In genomic region chr22:26632422-26633155, GRCh38 we compare ENCODE assay signal across 1 cellular context.
A peak's percentile ranks its signal among the peaks of the same experiment; 100 is the strongest.
TF ChIP-seq lines count a peak whose summit lies in the region.

No MANE protein-coding gene starts in this region.

TF ChIP-seq in K562, 482 proteins besides CTCF, POLR2A, EP300 and RAD21 (continued from another document and continues in another):
- TF ChIP-seq, protein P1, sequence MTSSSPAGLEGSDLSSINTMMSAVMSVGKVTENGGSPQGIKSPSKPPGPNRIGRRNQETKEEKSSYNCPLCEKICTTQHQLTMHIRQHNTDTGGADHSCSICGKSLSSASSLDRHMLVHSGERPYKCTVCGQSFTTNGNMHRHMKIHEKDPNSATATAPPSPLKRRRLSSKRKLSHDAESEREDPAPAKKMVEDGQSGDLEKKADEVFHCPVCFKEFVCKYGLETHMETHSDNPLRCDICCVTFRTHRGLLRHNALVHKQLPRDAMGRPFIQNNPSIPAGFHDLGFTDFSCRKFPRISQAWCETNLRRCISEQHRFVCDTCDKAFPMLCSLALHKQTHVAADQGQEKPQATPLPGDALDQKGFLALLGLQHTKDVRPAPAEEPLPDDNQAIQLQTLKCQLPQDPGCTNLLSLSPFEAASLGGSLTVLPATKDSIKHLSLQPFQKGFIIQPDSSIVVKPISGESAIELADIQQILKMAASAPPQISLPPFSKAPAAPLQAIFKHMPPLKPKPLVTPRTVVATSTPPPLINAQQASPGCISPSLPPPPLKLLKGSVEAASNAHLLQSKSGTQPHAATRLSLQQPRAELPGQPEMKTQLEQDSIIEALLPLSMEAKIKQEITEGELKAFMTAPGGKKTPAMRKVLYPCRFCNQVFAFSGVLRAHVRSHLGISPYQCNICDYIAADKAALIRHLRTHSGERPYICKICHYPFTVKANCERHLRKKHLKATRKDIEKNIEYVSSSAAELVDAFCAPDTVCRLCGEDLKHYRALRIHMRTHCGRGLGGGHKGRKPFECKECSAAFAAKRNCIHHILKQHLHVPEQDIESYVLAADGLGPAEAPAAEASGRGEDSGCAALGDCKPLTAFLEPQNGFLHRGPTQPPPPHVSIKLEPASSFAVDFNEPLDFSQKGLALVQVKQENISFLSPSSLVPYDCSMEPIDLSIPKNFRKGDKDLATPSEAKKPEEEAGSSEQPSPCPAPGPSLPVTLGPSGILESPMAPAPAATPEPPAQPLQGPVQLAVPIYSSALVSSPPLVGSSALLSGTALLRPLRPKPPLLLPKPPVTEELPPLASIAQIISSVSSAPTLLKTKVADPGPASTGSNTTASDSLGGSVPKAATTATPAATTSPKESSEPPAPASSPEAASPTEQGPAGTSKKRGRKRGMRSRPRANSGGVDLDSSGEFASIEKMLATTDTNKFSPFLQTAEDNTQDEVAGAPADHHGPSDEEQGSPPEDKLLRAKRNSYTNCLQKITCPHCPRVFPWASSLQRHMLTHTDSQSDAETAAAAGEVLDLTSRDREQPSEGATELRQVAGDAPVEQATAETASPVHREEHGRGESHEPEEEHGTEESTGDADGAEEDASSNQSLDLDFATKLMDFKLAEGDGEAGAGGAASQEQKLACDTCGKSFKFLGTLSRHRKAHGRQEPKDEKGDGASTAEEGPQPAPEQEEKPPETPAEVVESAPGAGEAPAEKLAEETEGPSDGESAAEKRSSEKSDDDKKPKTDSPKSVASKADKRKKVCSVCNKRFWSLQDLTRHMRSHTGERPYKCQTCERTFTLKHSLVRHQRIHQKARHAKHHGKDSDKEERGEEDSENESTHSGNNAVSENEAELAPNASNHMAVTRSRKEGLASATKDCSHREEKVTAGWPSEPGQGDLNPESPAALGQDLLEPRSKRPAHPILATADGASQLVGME (CRISPR knock-in tag; IDR thresholded peaks at IDR 0.05) = no peak
- TF ChIP-seq, protein P2, sequence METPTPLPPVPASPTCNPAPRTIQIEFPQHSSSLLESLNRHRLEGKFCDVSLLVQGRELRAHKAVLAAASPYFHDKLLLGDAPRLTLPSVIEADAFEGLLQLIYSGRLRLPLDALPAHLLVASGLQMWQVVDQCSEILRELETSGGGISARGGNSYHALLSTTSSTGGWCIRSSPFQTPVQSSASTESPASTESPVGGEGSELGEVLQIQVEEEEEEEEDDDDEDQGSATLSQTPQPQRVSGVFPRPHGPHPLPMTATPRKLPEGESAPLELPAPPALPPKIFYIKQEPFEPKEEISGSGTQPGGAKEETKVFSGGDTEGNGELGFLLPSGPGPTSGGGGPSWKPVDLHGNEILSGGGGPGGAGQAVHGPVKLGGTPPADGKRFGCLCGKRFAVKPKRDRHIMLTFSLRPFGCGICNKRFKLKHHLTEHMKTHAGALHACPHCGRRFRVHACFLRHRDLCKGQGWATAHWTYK (CRISPR knock-in tag; IDR thresholded peaks at IDR 0.05) = no peak
- TF ChIP-seq XRCC4 (IDR thresholded peaks at IDR 0.05; ENCODE audit: extremely low read depth, insufficient read depth, insufficient read length) (no peak), ZFP1 (CRISPR knock-in tag; IDR thresholded peaks at IDR 0.05) (no peak), ZNF133 (CRISPR knock-in tag; IDR thresholded peaks at IDR 0.05) (no peak), MTA1 (IDR thresholded peaks at IDR 0.05; ENCODE audit: borderline replicate concordance) (peak; percentile 86), SMARCA5 (IDR thresholded peaks at IDR 0.05) (no peak), MECOM (CRISPR knock-in tag; IDR thresholded peaks at IDR 0.05) (0 out of 2 replicates have a peak, but pooled peaks have one; percentile 22), ILF3 (IDR thresholded peaks at IDR 0.05; ENCODE audit: borderline replicate concordance) (no peak), BDP1 (IDR thresholded peaks at IDR 0.05; ENCODE audit: insufficient read depth, insufficient read length) (no peak), SAP30 (IDR thresholded peaks at IDR 0.05; ENCODE audit: borderline replicate concordance, insufficient read depth, low read depth, low read length, poor library complexity, severe bottlenecking) (no peak), SNRNP70 (optimal IDR thresholded peaks at IDR 0.05; ENCODE audit: low read depth, low read length) (no peak), ERF (CRISPR knock-in tag; IDR thresholded peaks at IDR 0.05) (no peak), DPF2 (IDR thresholded peaks at IDR 0.05) (peak; percentile 97), NFIX (CRISPR knock-in tag; IDR thresholded peaks at IDR 0.05; ENCODE audit: low read depth) (no peak), TEAD2 (tag; IDR thresholded peaks at IDR 0.05) (no peak), IRF2 (CRISPR knock-in tag; IDR thresholded peaks at IDR 0.05) (no peak), MEIS2 (IDR thresholded peaks at IDR 0.05; ENCODE audit: partially characterized antibody) (peak; percentile 29), ZNF507 (tag; conservative IDR thresholded peaks at IDR 0.05) (no peak), MCM7 (IDR thresholded peaks at IDR 0.05) (no peak), PURB (CRISPR knock-in tag; IDR thresholded peaks at IDR 0.05; ENCODE audit: low read depth) (no peak), GABPB2 (CRISPR knock-in tag; conservative IDR thresholded peaks at IDR 0.05) (no peak), LEF1 (IDR thresholded peaks at IDR 0.05) (peak; percentile 97), MTA3 (IDR thresholded peaks at IDR 0.05; ENCODE audit: borderline replicate concordance) (peak; percentile 94), SMARCE1 (IDR thresholded peaks at IDR 0.05) (peak; percentile 95), MNT (conservative IDR thresholded peaks at IDR 0.05) (peak; percentile 20 to 59; a peak in 2 of 4 replicates), ZNF551 (CRISPR knock-in tag; IDR thresholded peaks at IDR 0.05) (no peak), TBL1XR1 (IDR thresholded peaks at IDR 0.05; ENCODE audit: low read length in 2 of 2) (no peak; a peak in 1 of 4 replicates), SMC3 (conservative IDR thresholded peaks at IDR 0.05; ENCODE audit: insufficient read depth, low read depth, low read length) (no peak), ZNF143 (CRISPR knock-in tag; IDR thresholded peaks at IDR 0.05) (no peak), ETS2 (tag; IDR thresholded peaks at IDR 0.05; ENCODE audit: borderline replicate concordance, poor library complexity, severe bottlenecking) (no peak), NR2C2 (CRISPR knock-in tag; IDR thresholded peaks at IDR 0.05) (no peak), NR2C2 (tag; IDR thresholded peaks at IDR 0.05) (no peak), SMAD2 (IDR thresholded peaks at IDR 0.05; ENCODE audit: low read depth, low read length) (no peak), PML (IDR thresholded peaks at IDR 0.05; ENCODE audit: low read length) (peak; percentile 83), TOE1 (IDR thresholded peaks at IDR 0.05; ENCODE audit: borderline replicate concordance) (peak; percentile 25; the same call in 1 of the 2 replicates), TOE1 (CRISPR knock-in tag; IDR thresholded peaks at IDR 0.05; ENCODE audit: borderline replicate concordance, low read depth) (no peak), HMGN3 (IDR thresholded peaks at IDR 0.05; ENCODE audit: borderline replicate concordance, extremely low read depth, insufficient read length, low read depth, low read length) (no peak), ZKSCAN8 (CRISPR knock-in tag; IDR thresholded peaks at IDR 0.05) (no peak), CHD4 (IDR thresholded peaks at IDR 0.05; ENCODE audit: insufficient read depth, insufficient replicate concordance, low read depth, low read length, poor library complexity, severe bottlenecking) (no peak), PREB (CRISPR knock-in tag; IDR thresholded peaks at IDR 0.05) (no peak), SRSF7 (optimal IDR thresholded peaks at IDR 0.05; ENCODE audit: low read depth, low read length) (no peak), ZNF232 (CRISPR knock-in tag; IDR thresholded peaks at IDR 0.05) (no peak), TAL1 (IDR thresholded peaks at IDR 0.05) (peak; percentile 92), FOXJ2 (tag; IDR thresholded peaks at IDR 0.05) (peak; percentile 80), SAFB2 (IDR thresholded peaks at IDR 0.05; ENCODE audit: borderline replicate concordance, low read depth, low read length, severe bottlenecking) (no peak), ZNF324 (CRISPR knock-in tag; IDR thresholded peaks at IDR 0.05) (no peak), ZNF695 (CRISPR knock-in tag; IDR thresholded peaks at IDR 0.05) (no peak), MEF2D (tag; conservative IDR thresholded peaks at IDR 0.05; ENCODE audit: low read depth) (0 out of 2 replicates have a peak, but pooled peaks have one; percentile 33), ZNF384 (IDR thresholded peaks at IDR 0.05; ENCODE audit: low read depth, low read length) (no peak), ARID2 (IDR thresholded peaks at IDR 0.05) (no peak)
- TF ChIP-seq, protein P3, sequence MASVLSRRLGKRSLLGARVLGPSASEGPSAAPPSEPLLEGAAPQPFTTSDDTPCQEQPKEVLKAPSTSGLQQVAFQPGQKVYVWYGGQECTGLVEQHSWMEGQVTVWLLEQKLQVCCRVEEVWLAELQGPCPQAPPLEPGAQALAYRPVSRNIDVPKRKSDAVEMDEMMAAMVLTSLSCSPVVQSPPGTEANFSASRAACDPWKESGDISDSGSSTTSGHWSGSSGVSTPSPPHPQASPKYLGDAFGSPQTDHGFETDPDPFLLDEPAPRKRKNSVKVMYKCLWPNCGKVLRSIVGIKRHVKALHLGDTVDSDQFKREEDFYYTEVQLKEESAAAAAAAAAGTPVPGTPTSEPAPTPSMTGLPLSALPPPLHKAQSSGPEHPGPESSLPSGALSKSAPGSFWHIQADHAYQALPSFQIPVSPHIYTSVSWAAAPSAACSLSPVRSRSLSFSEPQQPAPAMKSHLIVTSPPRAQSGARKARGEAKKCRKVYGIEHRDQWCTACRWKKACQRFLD (CRISPR knock-in tag; IDR thresholded peaks at IDR 0.05) = no peak; the same call in 1 of the 2 replicates
- TF ChIP-seq, protein P4, sequence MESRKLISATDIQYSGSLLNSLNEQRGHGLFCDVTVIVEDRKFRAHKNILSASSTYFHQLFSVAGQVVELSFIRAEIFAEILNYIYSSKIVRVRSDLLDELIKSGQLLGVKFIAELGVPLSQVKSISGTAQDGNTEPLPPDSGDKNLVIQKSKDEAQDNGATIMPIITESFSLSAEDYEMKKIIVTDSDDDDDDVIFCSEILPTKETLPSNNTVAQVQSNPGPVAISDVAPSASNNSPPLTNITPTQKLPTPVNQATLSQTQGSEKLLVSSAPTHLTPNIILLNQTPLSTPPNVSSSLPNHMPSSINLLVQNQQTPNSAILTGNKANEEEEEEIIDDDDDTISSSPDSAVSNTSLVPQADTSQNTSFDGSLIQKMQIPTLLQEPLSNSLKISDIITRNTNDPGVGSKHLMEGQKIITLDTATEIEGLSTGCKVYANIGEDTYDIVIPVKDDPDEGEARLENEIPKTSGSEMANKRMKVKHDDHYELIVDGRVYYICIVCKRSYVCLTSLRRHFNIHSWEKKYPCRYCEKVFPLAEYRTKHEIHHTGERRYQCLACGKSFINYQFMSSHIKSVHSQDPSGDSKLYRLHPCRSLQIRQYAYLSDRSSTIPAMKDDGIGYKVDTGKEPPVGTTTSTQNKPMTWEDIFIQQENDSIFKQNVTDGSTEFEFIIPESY (CRISPR knock-in tag; IDR thresholded peaks at IDR 0.05) = no peak
- TF ChIP-seq, protein P5, sequence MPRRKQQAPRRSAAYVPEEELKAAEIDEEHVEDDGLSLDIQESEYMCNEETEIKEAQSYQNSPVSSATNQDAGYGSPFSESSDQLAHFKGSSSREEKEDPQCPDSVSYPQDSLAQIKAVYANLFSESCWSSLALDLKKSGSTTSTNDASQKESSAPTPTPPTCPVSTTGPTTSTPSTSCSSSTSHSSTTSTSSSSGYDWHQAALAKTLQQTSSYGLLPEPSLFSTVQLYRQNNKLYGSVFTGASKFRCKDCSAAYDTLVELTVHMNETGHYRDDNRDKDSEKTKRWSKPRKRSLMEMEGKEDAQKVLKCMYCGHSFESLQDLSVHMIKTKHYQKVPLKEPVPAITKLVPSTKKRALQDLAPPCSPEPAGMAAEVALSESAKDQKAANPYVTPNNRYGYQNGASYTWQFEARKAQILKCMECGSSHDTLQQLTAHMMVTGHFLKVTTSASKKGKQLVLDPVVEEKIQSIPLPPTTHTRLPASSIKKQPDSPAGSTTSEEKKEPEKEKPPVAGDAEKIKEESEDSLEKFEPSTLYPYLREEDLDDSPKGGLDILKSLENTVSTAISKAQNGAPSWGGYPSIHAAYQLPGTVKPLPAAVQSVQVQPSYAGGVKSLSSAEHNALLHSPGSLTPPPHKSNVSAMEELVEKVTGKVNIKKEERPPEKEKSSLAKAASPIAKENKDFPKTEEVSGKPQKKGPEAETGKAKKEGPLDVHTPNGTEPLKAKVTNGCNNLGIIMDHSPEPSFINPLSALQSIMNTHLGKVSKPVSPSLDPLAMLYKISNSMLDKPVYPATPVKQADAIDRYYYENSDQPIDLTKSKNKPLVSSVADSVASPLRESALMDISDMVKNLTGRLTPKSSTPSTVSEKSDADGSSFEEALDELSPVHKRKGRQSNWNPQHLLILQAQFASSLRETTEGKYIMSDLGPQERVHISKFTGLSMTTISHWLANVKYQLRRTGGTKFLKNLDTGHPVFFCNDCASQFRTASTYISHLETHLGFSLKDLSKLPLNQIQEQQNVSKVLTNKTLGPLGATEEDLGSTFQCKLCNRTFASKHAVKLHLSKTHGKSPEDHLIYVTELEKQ (CRISPR knock-in tag; IDR thresholded peaks at IDR 0.05) = no peak
- TF ChIP-seq, protein P6, sequence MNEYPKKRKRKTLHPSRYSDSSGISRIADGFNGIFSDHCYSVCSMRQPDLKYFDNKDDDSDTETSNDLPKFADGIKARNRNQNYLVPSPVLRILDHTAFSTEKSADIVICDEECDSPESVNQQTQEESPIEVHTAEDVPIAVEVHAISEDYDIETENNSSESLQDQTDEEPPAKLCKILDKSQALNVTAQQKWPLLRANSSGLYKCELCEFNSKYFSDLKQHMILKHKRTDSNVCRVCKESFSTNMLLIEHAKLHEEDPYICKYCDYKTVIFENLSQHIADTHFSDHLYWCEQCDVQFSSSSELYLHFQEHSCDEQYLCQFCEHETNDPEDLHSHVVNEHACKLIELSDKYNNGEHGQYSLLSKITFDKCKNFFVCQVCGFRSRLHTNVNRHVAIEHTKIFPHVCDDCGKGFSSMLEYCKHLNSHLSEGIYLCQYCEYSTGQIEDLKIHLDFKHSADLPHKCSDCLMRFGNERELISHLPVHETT (CRISPR knock-in tag; conservative IDR thresholded peaks at IDR 0.05 in 1 of 2, IDR thresholded peaks at IDR 0.05 in 1 of 2) = no peak; a peak in 1 of 4 replicates
